Comparison of ENCODE assay signal across 15 cellular contexts in the genomic region with DNA sequence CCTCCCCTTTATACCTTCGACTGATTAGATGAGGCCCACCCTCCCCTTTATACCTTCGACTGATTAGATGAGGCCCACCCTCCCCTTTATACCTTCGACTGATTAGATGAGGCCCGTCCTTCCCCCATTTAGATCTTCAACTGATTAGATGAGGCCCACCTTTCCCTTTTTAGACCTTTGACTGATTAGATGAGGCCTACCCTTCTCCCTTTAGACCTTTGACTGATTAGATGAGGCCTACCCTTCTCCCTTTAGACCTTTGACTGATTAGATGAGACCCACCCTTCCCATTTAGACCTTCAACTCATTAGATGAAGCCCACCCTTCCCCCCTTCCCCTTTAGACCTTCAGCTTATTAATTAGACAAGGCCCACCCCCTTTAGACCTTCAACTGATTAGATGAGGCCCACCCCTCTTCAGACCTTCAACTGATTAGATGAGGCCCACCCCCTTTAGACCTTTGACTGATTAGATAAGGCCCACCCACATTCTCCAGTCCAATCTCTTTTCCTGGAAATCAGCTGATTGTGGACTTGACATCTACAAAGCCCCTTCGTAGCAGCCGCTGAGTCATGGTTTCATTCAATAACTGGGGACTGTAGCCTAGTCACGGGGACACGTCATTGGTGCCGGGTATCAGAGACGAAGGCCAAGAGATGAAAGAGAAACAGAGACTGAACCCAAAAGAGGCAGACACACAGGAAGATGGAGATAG. TPM values are rescaled to one million over a fixed set of nuclear protein-coding genes. Genes with fewer than 3 reads are reported as not detected.
"Had no signal": no experiment of that assay in that cellular context is flagged by ENCODE, and none has a peak within 500 bp of the region (broad histone marks: within the 10 kb centered on the region; RNA-seq: fewer than 3 reads in every experiment).

No MANE protein-coding gene starts in this region.

- H3K9me3 ChIP-seq: gastrocnemius medialis, testis had no signal

- DNase-seq: activated CD4-positive, alpha-beta T cell treated with anti-CD3 and anti-CD28 coated beads for 1 hour; activated CD8-positive, alpha-beta memory T cell treated with anti-CD3 and anti-CD28 coated beads, Interleukin-2, amount 50 U/mL, for 48 hours; activated T-cell treated with anti-CD3 and anti-CD28 coated beads, Interleukin-2, amount 50 U/mL, for 72 hours; gastrocnemius medialis; heart right ventricle; left cardiac atrium; naive B cell; retina; stomach; testis; upper lobe of left lung had no signal

- H3K27ac Mint-ChIP-seq: activated T-cell treated with anti-CD3 and anti-CD28 coated beads, Interleukin-2, amount 50 U/mL, for 72 hours had no signal

- H3K27ac ChIP-seq: ascending aorta, breast epithelium, gastrocnemius medialis, heart right ventricle, stomach, testis, upper lobe of left lung had no signal

- ATAC-seq: activated T-cell treated with anti-CD3 and anti-CD28 coated beads, Interleukin-2, amount 50 U/mL, for 72 hours; gastrocnemius medialis; heart right ventricle; left cardiac atrium had no signal

- H3K4me3 ChIP-seq: ascending aorta, breast epithelium, gastrocnemius medialis, heart right ventricle, lung, stomach, testis, upper lobe of left lung had no signal

- H3K36me3 ChIP-seq: ascending aorta, breast epithelium, gastrocnemius medialis had no signal

- H3K4me3 Mint-ChIP-seq: activated T-cell treated with anti-CD3 and anti-CD28 coated beads, Interleukin-2, amount 50 U/mL, for 72 hours had no signal

- H3K4me1 ChIP-seq: ascending aorta, breast epithelium, gastrocnemius medialis, heart right ventricle, stomach, testis, upper lobe of left lung had no signal

- H3K27me3 ChIP-seq: ascending aorta, breast epithelium, gastrocnemius medialis, heart right ventricle, stomach, testis, upper lobe of left lung had no signal

RNA-seq across cellular contexts. Expression of a gene that starts 39.2 kb away (rescaled TPM):
- total RNA-seq: ascending aorta, dermis microvascular lymphatic vessel endothelial cell had no signal
